ENCODE assay signal across 9 cellular contexts in genomic region chr5:7886849-7887460, GRCh38. TPM values are rescaled to one million over a fixed set of nuclear protein-coding genes. Genes with fewer than 3 reads are reported as not detected.
DNase-seq lines count a peak whose midpoint lies in the region; ATAC-seq, FAIRE-seq and TF ChIP-seq lines count a peak whose summit lies in the region.
"Had no signal": no experiment of that assay in that cellular context is flagged by ENCODE, and none has a peak within 500 bp of the region (broad histone marks: within the 10 kb centered on the region; RNA-seq: fewer than 3 reads in every experiment).

No MANE protein-coding gene starts in this region.

- no peak overlapping the region for H3K4me3 ChIP-seq in K562
- no peak overlapping the region for H3K4me3 ChIP-seq in left lung

- TF ChIP-seq CTCF in K562 (IDR thresholded peaks at IDR 0.05 in 2 of 3, conservative IDR thresholded peaks at IDR 0.05 in 1 of 3; ENCODE audit: insufficient read depth in 2 of 3, low read depth in 1 of 3, low read length in 3 of 3) (peak in 2 of 3 experiments; percentile 48 to 64; a peak in 3 of 6 replicates), left lung (IDR thresholded peaks at IDR 0.05) (peak; percentile 21 to 51)

- POLR2A ChIA-PET in K562 (lab: Yijun Ruan, JAX), result interaction anchor here (0.6 to 1.8 kb wide), 4 partner anchors 9 to 439 kb away, joined by 3 to 6 read pairs (median 4); no protein-coding TSS in a partner anchor
- POLR2A ChIA-PET in activated CD4-positive, alpha-beta memory T cell treated with anti-CD3 and anti-CD28 coated beads for 36 hours (lab: Charles Lee), result no interaction called here

- H3K79me2 ChIP-seq in K562 (ENCODE audit: control insufficient read depth, insufficient read depth, low read length), result no peaks in the 10 kb centered on the region

- peaks cover 93% of the 10 kb centered on the region for H3K36me3 ChIP-seq in K562 (ENCODE audit: control insufficient read depth, insufficient read depth, low read length)
- peaks cover 0 to 87% of the 10 kb centered on the region in 2 donors for H3K36me3 ChIP-seq in left lung

- H3K4me1 Mint-ChIP-seq in activated CD4-positive, alpha-beta memory T cell treated with anti-CD3 and anti-CD28 coated beads for 36 hours (ENCODE audit: low read depth), result peaks cover 4% of the 10 kb centered on the region

- H3K27ac ChIP-seq in K562 (ENCODE audit: extremely low read depth, low read depth, low read length) (no peak overlapping the region), left lung (peak overlapping the region in 1 of 2 donors; percentile 74)

- no peaks in the 10 kb centered on the region for H3K9me1 ChIP-seq in K562 (ENCODE audit: control insufficient read depth, insufficient read depth, low read length)

- intact Hi-C loops in K562 (cut with micrococcal nuclease) (no loop called here), left lung (cut with DNase I) (no loop called here)
- intact Hi-C loops in activated CD4-positive, alpha-beta memory T cell treated with anti-CD3 and anti-CD28 coated beads for 36 hours (cut with micrococcal nuclease), result loop anchor here (5.0 kb wide), 1 partner anchor 1320 kb away; no protein-coding TSS in a partner anchor

- no peak overlapping the region for H3K9ac ChIP-seq in K562 (ENCODE audit: insufficient read depth in 1 of 2, low read depth in 2 of 2, low read length in 2 of 2)

- H3K4me1 ChIP-seq in K562 (replicated peaks in 1 of 2; ENCODE audit: control insufficient read depth in 2 of 2, insufficient read depth in 2 of 2, low read length in 2 of 2), result no peaks in the 10 kb centered on the region
- H3K4me1 ChIP-seq in left lung, result peaks cover 4 to 29% of the 10 kb centered on the region in 2 donors

- no TSS peak for BruUV-seq in K562 (replicated peaks; lab: Mats Ljungman, UMichigan)

- H3K4me2 ChIP-seq in K562 (ENCODE audit: insufficient read depth, low read length), result no peak overlapping the region

- CTCF ChIA-PET in K562 (lab: Yijun Ruan, JAX; ENCODE audit: low intra/inter-chr PET ratio), result interaction anchor here (0.5 to 0.9 kb wide), 3 partner anchors 1319 to 1627 kb away, joined by 3 to 4 read pairs (median 3); no protein-coding TSS in a partner anchor
- CTCF ChIA-PET in activated CD4-positive, alpha-beta memory T cell treated with anti-CD3 and anti-CD28 coated beads for 36 hours (lab: Charles Lee), result interaction anchor here (0.7 to 3.0 kb wide), 17 partner anchors 9 to 1320 kb away, joined by 3 to 24 read pairs (median 5); partner anchors contain the start of genes FASTKD3 and MTRR

- H3K9me3 ChIP-seq in K562 (replicated peaks; ENCODE audit: control insufficient read depth, insufficient read depth, low read depth, low read length) (no peaks in the 10 kb centered on the region), left lung (no peaks in the 10 kb centered on the region)

- H3K27ac Mint-ChIP-seq in activated CD4-positive, alpha-beta memory T cell treated with anti-CD3 and anti-CD28 coated beads for 36 hours, result no peak overlapping the region

- H4K20me1 ChIP-seq in K562 (replicated peaks; ENCODE audit: control insufficient read depth, insufficient read depth, low read length), result no peaks in the 10 kb centered on the region

- TF ChIP-seq RAD21 in K562 (CRISPR knock-in tag; conservative IDR thresholded peaks at IDR 0.05 in 1 of 2, IDR thresholded peaks at IDR 0.05 in 1 of 2), result peak; percentile 35 to 56

- TF ChIP-seq EP300 in K562 (IDR thresholded peaks at IDR 0.05; ENCODE audit: low read length), result no peak

- ATAC-seq in K562 (peak; percentile 72), left lung (peak; percentile 14), GM19328 (IDR thresholded peaks at IDR 0.05; ENCODE audit: unreplicated experiment) (no peak)
- ATAC-seq: naive thymus-derived CD4-positive, alpha-beta T cell had no signal

- no peak overlapping the region for H3K4me3 Mint-ChIP-seq in activated CD4-positive, alpha-beta memory T cell treated with anti-CD3 and anti-CD28 coated beads for 36 hours
- H3K4me3 Mint-ChIP-seq: naive thymus-derived CD4-positive, alpha-beta T cell had no signal

- H3K27me3 ChIP-seq in K562 (ENCODE audit: control insufficient read depth in 2 of 2, insufficient read depth in 2 of 2, low read length in 2 of 2), result no peaks in the 10 kb centered on the region
- no peaks in the 10 kb centered on the region for H3K27me3 ChIP-seq in left lung

- peak; percentile 42 for DNase-seq in DMS53 treated with DMSO at 0.1 percent for 48 hours (lab: John Stamatoyannopoulos, UW; ENCODE audit: unreplicated experiment)
- no peak for DNase-seq in H54 (ENCODE audit: insufficient read length, low spot score)
- peak; percentile 79 for DNase-seq in NCI-H2107 treated with DMSO at 0.1 percent for 48 hours (lab: John Stamatoyannopoulos, UW; ENCODE audit: unreplicated experiment)
- DNase-seq in K562 (ENCODE audit: extremely low read depth in 1 of 4, low spot score in 3 of 4), result peak in 2 of 4 experiments; percentile 23 to 25
- DNase-seq in left lung, result no peak
- no peak for DNase-seq in activated CD4-positive, alpha-beta memory T cell treated with anti-CD3 and anti-CD28 coated beads for 36 hours
- no peak for DNase-seq in RPMI8226

- FAIRE-seq in H54 (lab: Jason Lieb, UNC) (peak; percentile 60), K562 (lab: Jason Lieb, UNC) (peak; percentile 64)

- TF ChIP-seq POLR2A in H54 (IDR thresholded peaks at IDR 0.05; ENCODE audit: low read depth, low read length) (no peak), K562 (conservative IDR thresholded peaks at IDR 0.05) (no peak)

- 83% methylated on average over 7 of the region's 7 CpGs for WGBS in K562 (ENCODE audit: insufficient coverage, low coverage, missing lambda C conversion rate)

- peaks cover 46% of the 10 kb centered on the region for H3K36me3 Mint-ChIP-seq in activated CD4-positive, alpha-beta memory T cell treated with anti-CD3 and anti-CD28 coated beads for 36 hours

- H3K9me3 Mint-ChIP-seq in activated CD4-positive, alpha-beta memory T cell treated with anti-CD3 and anti-CD28 coated beads for 36 hours, result no peaks in the 10 kb centered on the region
- H3K9me3 Mint-ChIP-seq: naive thymus-derived CD4-positive, alpha-beta T cell had no signal

- in situ Hi-C loops in K562 (cut with MboI), result no loop called here

- H2AFZ ChIP-seq in K562 (ENCODE audit: low read depth, low read length), result no peak overlapping the region

- H3K27me3 Mint-ChIP-seq in activated CD4-positive, alpha-beta memory T cell treated with anti-CD3 and anti-CD28 coated beads for 36 hours, result no peaks in the 10 kb centered on the region
- H3K27me3 Mint-ChIP-seq: naive thymus-derived CD4-positive, alpha-beta T cell had no signal

RNA-seq across cellular contexts. Expression of gene MTRR, which starts 18.0 kb away (rescaled TPM):
- 141 and 235 TPM in 2 replicates for total RNA-seq in K562 (2011; cell fraction: chromatin; rRNA removed; ENCODE audit: low replicate concordance)
- total RNA-seq in K562 (2011; cell fraction: nucleolus; rRNA removed), result 69.2 and 85.0 TPM in 2 replicates
- total RNA-seq in K562 (2011; cell fraction: nucleoplasm; rRNA removed), result 104 and 110 TPM in 2 replicates
- total RNA-seq in K562 (2014; rRNA removed) (38.4 and 39.3 TPM in 2 replicates), K562 (2014; rRNA removed; fragmentation: Illumina TruSeq; extraction: Trizol) (59.0 and 65.1 TPM in 2 replicates), K562 (2015; rRNA removed; fragmentation: Illumina TruSeq; extraction: Trizol) (65.0 and 68.0 TPM in 2 replicates), K562 (2021) (69.6 and 73.5 TPM in 2 replicates), left lung (10 to 100 TPM; 75.2 to 78.2 TPM)
- polyA plus RNA-seq in K562 (2011; rRNA removed) (70.9 and 75.8 TPM in 2 replicates), K562 (2014; fragmentation: Illumina TruSeq; extraction: Trizol) (65.0 and 84.6 TPM in 2 replicates), K562 (2014; fragmentation: Nextera tagmentation; extraction: Ambion mirVana) (10 to 100 TPM; 40.4 to 59.4 TPM), K562 (2014; rRNA removed) (66.2 and 76.1 TPM in 2 replicates)
- 48.4 and 56.6 TPM in 2 replicates for polyA plus RNA-seq in K562 (2011; cell fraction: cytosol; rRNA removed)
- polyA plus RNA-seq in K562 (2011; cell fraction: nucleus; rRNA removed), result 220 and 222 TPM in 2 replicates
- 25.4 and 48.8 TPM in 2 replicates for polyA plus RNA-seq in K562 (2012)
- polyA minus RNA-seq in K562 (2011; rRNA and poly(A)+ RNA removed), result 153 and 189 TPM in 2 replicates
- polyA minus RNA-seq in K562 (2011; cell fraction: cytosol; rRNA and poly(A)+ RNA removed), result 30.7 and 53.2 TPM in 2 replicates
- 180 and 255 TPM in 2 replicates for polyA minus RNA-seq in K562 (2011; cell fraction: nucleus; rRNA and poly(A)+ RNA removed)
- total RNA-seq in activated CD4-positive, alpha-beta memory T cell treated with anti-CD3 and anti-CD28 coated beads for 36 hours, result 10 to 100 TPM; 45.2 to 47.1 TPM

RNA-seq across cellular contexts. Expression of gene FASTKD3, which starts 18.1 kb away (rescaled TPM):
- 19.7 and 48.9 TPM in 2 replicates for total RNA-seq in K562 (2011; cell fraction: chromatin; rRNA removed; ENCODE audit: low replicate concordance)
- 10.4 and 11.2 TPM in 2 replicates for total RNA-seq in K562 (2011; cell fraction: nucleolus; rRNA removed)
- total RNA-seq in K562 (2011; cell fraction: nucleoplasm; rRNA removed), result 16.4 and 16.6 TPM in 2 replicates
- 13.7 and 17.1 TPM in 2 replicates for total RNA-seq in K562 (2014; rRNA removed)
- 50.0 and 57.7 TPM in 2 replicates for total RNA-seq in K562 (2014; rRNA removed; fragmentation: Illumina TruSeq; extraction: Trizol)
- 44.0 and 47.5 TPM in 2 replicates for total RNA-seq in K562 (2015; rRNA removed; fragmentation: Illumina TruSeq; extraction: Trizol)
- total RNA-seq in K562 (2021), result 20.2 and 22.1 TPM in 2 replicates
- 24.5 and 33.7 TPM in 2 replicates for polyA plus RNA-seq in K562 (2011; rRNA removed)
- polyA plus RNA-seq in K562 (2011; cell fraction: cytosol; rRNA removed), result 7.0 and 11.5 TPM in 2 replicates
- polyA plus RNA-seq in K562 (2011; cell fraction: nucleus; rRNA removed), result 19.1 and 22.9 TPM in 2 replicates
- 12.9 and 22.5 TPM in 2 replicates for polyA plus RNA-seq in K562 (2012)
- 47.9 and 48.0 TPM in 2 replicates for polyA plus RNA-seq in K562 (2014; fragmentation: Illumina TruSeq; extraction: Trizol)
- polyA plus RNA-seq in K562 (2014; fragmentation: Nextera tagmentation; extraction: Ambion mirVana), result 100 to 1,000 TPM; 127 to 149 TPM
- 34.4 and 37.1 TPM in 2 replicates for polyA plus RNA-seq in K562 (2014; rRNA removed)
- 25.0 and 25.4 TPM in 2 replicates for polyA minus RNA-seq in K562 (2011; rRNA and poly(A)+ RNA removed)
- polyA minus RNA-seq in K562 (2011; cell fraction: cytosol; rRNA and poly(A)+ RNA removed), result 5.3 and 5.9 TPM in 2 replicates
- polyA minus RNA-seq in K562 (2011; cell fraction: nucleus; rRNA and poly(A)+ RNA removed), result 15.2 and 24.5 TPM in 2 replicates
- 1 to 10 TPM; 8.4 to 9.3 TPM for total RNA-seq in left lung
- total RNA-seq in activated CD4-positive, alpha-beta memory T cell treated with anti-CD3 and anti-CD28 coated beads for 36 hours, result 1 to 10 TPM; 6.9 to 7.5 TPM

RNA-seq across cellular contexts. Expression of gene CFAP90, which starts 36.0 kb away (rescaled TPM):
- total RNA-seq in K562 (2011; cell fraction: chromatin; rRNA removed; ENCODE audit: low replicate concordance), result not detected in 2 replicates
- not detected in 2 replicates for total RNA-seq in K562 (2011; cell fraction: nucleolus; rRNA removed)
- not detected in 2 replicates for total RNA-seq in K562 (2011; cell fraction: nucleoplasm; rRNA removed)
- total RNA-seq in K562 (2014; rRNA removed) (not detected in 2 replicates), K562 (2014; rRNA removed; fragmentation: Illumina TruSeq; extraction: Trizol) (not detected in 2 replicates), K562 (2015; rRNA removed; fragmentation: Illumina TruSeq; extraction: Trizol) (not detected in 2 replicates), K562 (2021) (not detected in 2 replicates), left lung (1 to 10 TPM in 1 of 2 donors, under 1 TPM in 1; 0.82 to 4.6 TPM)
- polyA plus RNA-seq in K562 (2011; rRNA removed) (not detected in 2 replicates), K562 (2014; fragmentation: Illumina TruSeq; extraction: Trizol) (not detected in 2 replicates), K562 (2014; fragmentation: Nextera tagmentation; extraction: Ambion mirVana) (not detected), K562 (2014; rRNA removed) (not detected in 2 replicates)
- polyA plus RNA-seq in K562 (2011; cell fraction: cytosol; rRNA removed), result not detected in 2 replicates
- not detected in 2 replicates for polyA plus RNA-seq in K562 (2011; cell fraction: nucleus; rRNA removed)
- polyA plus RNA-seq in K562 (2012), result not detected in 2 replicates
- not detected in 2 replicates for polyA minus RNA-seq in K562 (2011; rRNA and poly(A)+ RNA removed)
- not detected in 2 replicates for polyA minus RNA-seq in K562 (2011; cell fraction: cytosol; rRNA and poly(A)+ RNA removed)
- not detected in 2 replicates for polyA minus RNA-seq in K562 (2011; cell fraction: nucleus; rRNA and poly(A)+ RNA removed)
- not detected for total RNA-seq in activated CD4-positive, alpha-beta memory T cell treated with anti-CD3 and anti-CD28 coated beads for 36 hours
- total RNA-seq: naive thymus-derived CD4-positive, alpha-beta T cell had no signal

Comparison
In these comparisons a context has a peak if more than half of its experiments do, and no peak if none do; other contexts are left out.
1. DNase-seq: peak in DMS53 treated with DMSO at 0.1 percent for 48 hours (single experiment) and NCI-H2107 treated with DMSO at 0.1 percent for 48 hours (single experiment); none in H54 (single experiment), left lung (0 of 2), activated CD4-positive, alpha-beta memory T cell treated with anti-CD3 and anti-CD28 coated beads for 36 hours (single experiment) and RPMI8226 (single experiment).